ENCODE assay signal across 18 cellular contexts in the genomic region with DNA sequence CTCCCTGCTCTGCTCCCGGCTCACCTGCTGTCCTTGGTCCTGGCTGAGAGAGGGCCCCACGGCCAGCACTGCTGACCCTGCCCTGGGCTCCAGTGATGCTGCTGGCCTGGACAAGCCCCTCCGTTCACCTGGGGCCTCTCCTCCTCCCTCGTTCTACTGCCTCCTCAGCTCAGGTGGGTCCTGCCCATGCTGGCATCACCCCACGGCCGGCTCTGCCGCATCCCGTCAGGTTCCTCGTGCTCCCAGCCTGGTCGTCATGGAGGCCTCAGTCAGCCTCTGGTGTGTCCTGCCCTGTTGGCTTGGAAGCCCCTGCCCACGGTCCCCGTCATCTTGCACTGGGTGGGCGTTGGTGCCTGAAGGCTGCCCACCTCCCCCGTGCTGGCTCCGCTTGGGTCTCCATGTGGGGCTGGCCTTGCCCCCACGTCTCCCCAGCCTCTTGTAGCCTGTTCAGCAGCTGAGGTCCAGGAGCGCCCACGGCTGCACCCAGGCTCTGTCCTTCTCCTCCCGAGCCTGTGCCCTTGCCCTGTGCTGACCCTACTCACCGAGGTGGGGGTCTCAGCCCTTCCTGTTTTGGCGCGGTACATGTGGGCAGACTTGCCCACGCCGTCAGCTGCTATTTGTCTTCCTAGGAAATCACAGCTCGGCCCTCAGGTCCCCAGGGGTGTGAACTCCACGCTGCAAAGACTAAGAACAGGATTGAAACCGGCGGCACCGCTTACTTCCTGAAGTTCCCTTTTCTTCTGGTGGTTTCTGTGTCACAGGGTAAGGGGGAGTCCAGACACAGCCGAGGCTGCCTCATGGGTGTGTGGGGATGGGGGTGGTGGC.
DNase-seq lines count a peak whose midpoint lies in the region; ATAC-seq, FAIRE-seq and TF ChIP-seq lines count a peak whose summit lies in the region.
"Had no signal": no experiment of that assay in that cellular context is flagged by ENCODE, and none has a peak within 500 bp of the region (broad histone marks: within the 10 kb centered on the region; RNA-seq: fewer than 3 reads in every experiment).

No MANE protein-coding gene starts in this region.

- H4K20me1 ChIP-seq in Karpas-422 (ENCODE audit: insufficient read depth, low read depth, low read length): no peaks in the 10 kb centered on the region

- H3K9me3 ChIP-seq in A549: peaks cover 4% of the 10 kb centered on the region; the same call in 1 of the 3 replicates
- H3K9me3 ChIP-seq in Karpas-422 (ENCODE audit: low read length): no peaks in the 10 kb centered on the region
- H3K9me3 ChIP-seq in lower lobe of right lung: no peaks in the 10 kb centered on the region
- H3K9me3 ChIP-seq: Caco-2, MG63, right atrium auricular region had no signal

- no peak overlapping the region for H3K4me3 ChIP-seq in A549
- H3K4me3 ChIP-seq in Karpas-422 (ENCODE audit: low read length): no peak overlapping the region
- H3K4me3 ChIP-seq in lower lobe of right lung: no peak overlapping the region
- H3K4me3 ChIP-seq: MG63, right atrium auricular region had no signal

- H3K27me3 ChIP-seq in Karpas-422 (ENCODE audit: low read length) (no peaks in the 10 kb centered on the region), lower lobe of right lung (ENCODE audit: low read depth) (no peaks in the 10 kb centered on the region)
- H3K27me3 ChIP-seq: MG63, right atrium auricular region had no signal

- CTCF ChIA-PET in A549 (lab: Yijun Ruan, JAX): no interaction called here

- no peak for TF ChIP-seq RAD21 in A549 (conservative IDR thresholded peaks at IDR 0.05 in 1 of 2, IDR thresholded peaks at IDR 0.05 in 1 of 2)

- H3K4me2 ChIP-seq in A549 (no peak overlapping the region), Karpas-422 (ENCODE audit: low read depth, low read length, poor library complexity, severe bottlenecking) (peak overlapping the region; percentile 16)

- intact Hi-C loops in lower lobe of right lung (cut with DNase I): no loop called here

- peak overlapping the region; percentile 23; the same call in 1 of the 2 replicates for H2AFZ ChIP-seq in Karpas-422 (ENCODE audit: low read length)

- DNase-seq in A549 (ENCODE audit: low read depth in 1 of 2, low spot score in 1 of 2): no peak
- DNase-seq in Karpas-422: no peak
- DNase-seq in lower lobe of right lung: peak; percentile 38
- no peak for DNase-seq in substantia nigra (lab: John Stamatoyannopoulos, UW)
- no peak for DNase-seq in middle frontal gyrus (ENCODE audit: extremely low spot score, low spot score)
- no peak for DNase-seq in mucosa of gallbladder (ENCODE audit: low spot score)
- no peak for DNase-seq in NCI-H2107 (lab: John Stamatoyannopoulos, UW)
- DNase-seq: activated CD4-positive, alpha-beta memory T cell treated with anti-CD3 and anti-CD28 coated beads, Interleukin-2, amount 10 ng/mL, durations not matched to agents 7 days and 5 days; activated T-cell treated with anti-CD3 and anti-CD28 coated beads, Interleukin-2, amount 50 U/mL, for 1 hour; Caco-2; dermis blood vessel endothelial cell; kidney glomerular epithelial cell; MG63; NCI-H82 had no signal

- no peaks in the 10 kb centered on the region for H3K79me2 ChIP-seq in Karpas-422 (ENCODE audit: low read length)

- H3K36me3 ChIP-seq in Karpas-422 (ENCODE audit: insufficient read depth, low read length) (no peaks in the 10 kb centered on the region; the same call in 1 of the 2 replicates), lower lobe of right lung (no peaks in the 10 kb centered on the region)
- H3K36me3 ChIP-seq: MG63, right atrium auricular region had no signal

- H3K27ac ChIP-seq in A549 (no peak overlapping the region), Karpas-422 (ENCODE audit: low read length) (no peak overlapping the region), lower lobe of right lung (no peak overlapping the region), substantia nigra (ENCODE audit: low read depth, low read length, poor library complexity, severe bottlenecking) (no peak overlapping the region)
- H3K27ac ChIP-seq: right atrium auricular region had no signal

- H3K9me2 ChIP-seq in Karpas-422 (replicated peaks; ENCODE audit: insufficient read depth, low read length): no peaks in the 10 kb centered on the region

- POLR2A ChIA-PET in A549 (lab: Yijun Ruan, JAX): no interaction called here

- TF ChIP-seq POLR2A in A549 (IDR thresholded peaks at IDR 0.05; ENCODE audit: low read length): no peak

- H3K4me1 ChIP-seq in A549 (no peaks in the 10 kb centered on the region), Karpas-422 (ENCODE audit: low read length) (peaks cover 7% of the 10 kb centered on the region), lower lobe of right lung (no peaks in the 10 kb centered on the region)
- H3K4me1 ChIP-seq: Caco-2, right atrium auricular region had no signal

- TF ChIP-seq CTCF in A549 (IDR thresholded peaks at IDR 0.05) (no peak), lower lobe of right lung (IDR thresholded peaks at IDR 0.05) (no peak)

- 28% methylated on average over 18 of the region's 30 CpGs for WGBS in A549 (ENCODE audit: missing lambda C conversion rate)

- H3K9ac ChIP-seq in Karpas-422 (ENCODE audit: low read length): no peak overlapping the region

- no peak for FAIRE-seq in A549 (lab: Jason Lieb, UNC)
- FAIRE-seq: frontal cortex, urothelium cell line had no signal

- TF ChIP-seq EP300 in A549 (IDR thresholded peaks at IDR 0.05): no peak

- ATAC-seq in A549: peak in 1 of 2 experiments; percentile 46; a peak in 3 of 6 replicates
- ATAC-seq in GM18502 (IDR thresholded peaks at IDR 0.05; ENCODE audit: poor library complexity, unreplicated experiment): peak; percentile 45
- peak in 1 of 2 donors; percentile 17 for ATAC-seq in lower lobe of right lung

TF ChIP-seq in A549, 52 proteins besides CTCF, POLR2A, EP300 and RAD21:
- TF ChIP-seq, protein P1, sequence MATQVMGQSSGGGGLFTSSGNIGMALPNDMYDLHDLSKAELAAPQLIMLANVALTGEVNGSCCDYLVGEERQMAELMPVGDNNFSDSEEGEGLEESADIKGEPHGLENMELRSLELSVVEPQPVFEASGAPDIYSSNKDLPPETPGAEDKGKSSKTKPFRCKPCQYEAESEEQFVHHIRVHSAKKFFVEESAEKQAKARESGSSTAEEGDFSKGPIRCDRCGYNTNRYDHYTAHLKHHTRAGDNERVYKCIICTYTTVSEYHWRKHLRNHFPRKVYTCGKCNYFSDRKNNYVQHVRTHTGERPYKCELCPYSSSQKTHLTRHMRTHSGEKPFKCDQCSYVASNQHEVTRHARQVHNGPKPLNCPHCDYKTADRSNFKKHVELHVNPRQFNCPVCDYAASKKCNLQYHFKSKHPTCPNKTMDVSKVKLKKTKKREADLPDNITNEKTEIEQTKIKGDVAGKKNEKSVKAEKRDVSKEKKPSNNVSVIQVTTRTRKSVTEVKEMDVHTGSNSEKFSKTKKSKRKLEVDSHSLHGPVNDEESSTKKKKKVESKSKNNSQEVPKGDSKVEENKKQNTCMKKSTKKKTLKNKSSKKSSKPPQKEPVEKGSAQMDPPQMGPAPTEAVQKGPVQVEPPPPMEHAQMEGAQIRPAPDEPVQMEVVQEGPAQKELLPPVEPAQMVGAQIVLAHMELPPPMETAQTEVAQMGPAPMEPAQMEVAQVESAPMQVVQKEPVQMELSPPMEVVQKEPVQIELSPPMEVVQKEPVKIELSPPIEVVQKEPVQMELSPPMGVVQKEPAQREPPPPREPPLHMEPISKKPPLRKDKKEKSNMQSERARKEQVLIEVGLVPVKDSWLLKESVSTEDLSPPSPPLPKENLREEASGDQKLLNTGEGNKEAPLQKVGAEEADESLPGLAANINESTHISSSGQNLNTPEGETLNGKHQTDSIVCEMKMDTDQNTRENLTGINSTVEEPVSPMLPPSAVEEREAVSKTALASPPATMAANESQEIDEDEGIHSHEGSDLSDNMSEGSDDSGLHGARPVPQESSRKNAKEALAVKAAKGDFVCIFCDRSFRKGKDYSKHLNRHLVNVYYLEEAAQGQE (IDR thresholded peaks at IDR 0.05): peak; percentile 60
- TF ChIP-seq, protein P2, sequence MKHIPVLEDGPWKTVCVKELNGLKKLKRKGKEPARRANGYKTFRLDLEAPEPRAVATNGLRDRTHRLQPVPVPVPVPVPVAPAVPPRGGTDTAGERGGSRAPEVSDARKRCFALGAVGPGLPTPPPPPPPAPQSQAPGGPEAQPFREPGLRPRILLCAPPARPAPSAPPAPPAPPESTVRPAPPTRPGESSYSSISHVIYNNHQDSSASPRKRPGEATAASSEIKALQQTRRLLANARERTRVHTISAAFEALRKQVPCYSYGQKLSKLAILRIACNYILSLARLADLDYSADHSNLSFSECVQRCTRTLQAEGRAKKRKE (CRISPR knock-in tag; IDR thresholded peaks at IDR 0.05; ENCODE audit: low read depth): no peak
TF ChIP-seq in A549: peak in this region for 1.
